26 cellular contexts compared by ENCODE assay signal in genomic region chr15:73949496-73949895, GRCh38. TPM values are rescaled to one million over a fixed set of nuclear protein-coding genes. Genes with fewer than 3 reads are reported as not detected.
A peak's percentile ranks its signal among the peaks of the same experiment; 100 is the strongest.
DNase-seq lines count a peak whose midpoint lies in the region; ATAC-seq, FAIRE-seq and TF ChIP-seq lines count a peak whose summit lies in the region.
"Had no signal": no experiment of that assay in that cellular context is flagged by ENCODE, and none has a peak within 500 bp of the region (broad histone marks: within the 10 kb centered on the region; RNA-seq: fewer than 3 reads in every experiment).

No MANE protein-coding gene starts in this region.

- DNase-seq in activated naive CD4-positive, alpha-beta T cell treated with anti-CD3 and anti-CD28 coated beads, Interleukin-2, amount 10 ng/mL, durations not matched to agents 7 days and 5 days = peak; percentile 15
- DNase-seq in activated naive CD4-positive, alpha-beta T cell treated with Interleukin-2 at 50 U/mL for 16 hours = no peak
- DNase-seq in bronchial epithelial cell (ENCODE audit: low read depth) (no peak), mesenchymal stem cell (no peak), tibial artery (peak in 1 of 2 donors; percentile 61), occipital lobe (lab: John Stamatoyannopoulos, UW) (no peak)
- DNase-seq: AML-193; C1 segment of cervical spinal cord; CD8-positive, alpha-beta T cell; DMS153; Kasumi-1; NCI-H1417; NCI-H187; NCI-H446; NCI-H526; OCI-M1 had no signal

- no peak overlapping the region for H2AK5ac ChIP-seq in mesenchymal stem cell (ENCODE audit: low read length, severe bottlenecking)

- H3K79me1 ChIP-seq in mesenchymal stem cell (replicated peaks; ENCODE audit: low read length, poor library complexity, severe bottlenecking) = peaks cover 17% of the 10 kb centered on the region

- H3K36me3 ChIP-seq in bronchial epithelial cell (ENCODE audit: control insufficient read depth, insufficient read depth, low read length) = no peaks in the 10 kb centered on the region
- H3K36me3 ChIP-seq in mesenchymal stem cell (ENCODE audit: control insufficient read depth in 1 of 2, insufficient read depth in 2 of 2, low read depth in 1 of 2, low read length in 2 of 2) = peaks cover 75 to 83% of the 10 kb centered on the region in 2 experiments
- H3K36me3 ChIP-seq in tibial artery = peaks cover 17 to 38% (median 36%) of the 10 kb centered on the region in 3 donors

- no peak overlapping the region for H3K18ac ChIP-seq in mesenchymal stem cell (ENCODE audit: low read depth in 1 of 2, low read length in 2 of 2)

- H3K4me2 ChIP-seq in mesenchymal stem cell (ENCODE audit: low read length, poor library complexity, severe bottlenecking) = no peak overlapping the region

- H3K27me3 Mint-ChIP-seq in activated naive CD4-positive, alpha-beta T cell treated with anti-CD3 and anti-CD28 coated beads, Interleukin-2, amount 10 ng/mL, durations not matched to agents 7 days and 5 days = peaks cover 48% of the 10 kb centered on the region
- H3K27me3 Mint-ChIP-seq in activated T-helper 17 cell treated with anti-CD3 and anti-CD28 coated beads, Interleukin-2, amount 50 U/mL, for 72 hours = no peaks in the 10 kb centered on the region

- peaks cover 29% of the 10 kb centered on the region for H3K4me1 ChIP-seq in mesenchymal stem cell (ENCODE audit: control insufficient read depth, insufficient read depth, low read depth, low read length)
- peaks cover 15 to 48% (median 34%) of the 10 kb centered on the region in 4 donors for H3K4me1 ChIP-seq in tibial artery

- no peak overlapping the region for H2BK120ac ChIP-seq in mesenchymal stem cell (ENCODE audit: low read depth, low read length)

- no peak overlapping the region for H3K27ac ChIP-seq in mesenchymal stem cell (ENCODE audit: low read length, poor library complexity, severe bottlenecking)
- H3K27ac ChIP-seq in tibial artery = peak overlapping the region; percentile 95 to 97
- H3K27ac ChIP-seq: 22Rv1 had no signal

- H3K14ac ChIP-seq in mesenchymal stem cell (ENCODE audit: low read length in 2 of 2) = no peak overlapping the region

- peak; percentile 68 for FAIRE-seq in bronchial epithelial cell (lab: Jason Lieb, UNC)
- FAIRE-seq: G401.6, GM18507, H1, HTR-8/SVneo, RCC 7860 had no signal

- H2BK15ac ChIP-seq in mesenchymal stem cell (ENCODE audit: low read depth, poor library complexity, severe bottlenecking) = no peak overlapping the region

- no peak overlapping the region for H2BK12ac ChIP-seq in mesenchymal stem cell (ENCODE audit: low read length in 2 of 2)

- no peak for TF ChIP-seq CTCF in bronchial epithelial cell (IDR thresholded peaks at IDR 0.05; ENCODE audit: insufficient read depth, low read length, severe bottlenecking)
- TF ChIP-seq CTCF in tibial artery (IDR thresholded peaks at IDR 0.05) = no peak

- H3K4me1 Mint-ChIP-seq in activated naive CD4-positive, alpha-beta T cell treated with anti-CD3 and anti-CD28 coated beads, Interleukin-2, amount 10 ng/mL, durations not matched to agents 7 days and 5 days = peaks cover 16% of the 10 kb centered on the region
- peaks cover 4% of the 10 kb centered on the region for H3K4me1 Mint-ChIP-seq in activated T-helper 17 cell treated with anti-CD3 and anti-CD28 coated beads, Interleukin-2, amount 50 U/mL, for 72 hours

- no peak overlapping the region for H2BK5ac ChIP-seq in mesenchymal stem cell (ENCODE audit: low read depth, low read length, poor library complexity, severe bottlenecking)

- no peaks in the 10 kb centered on the region for H3K27me3 ChIP-seq in bronchial epithelial cell (ENCODE audit: control insufficient read depth, insufficient read depth, low read length)
- H3K27me3 ChIP-seq in mesenchymal stem cell (ENCODE audit: control insufficient read depth in 1 of 2, insufficient read depth in 1 of 2, low read length in 2 of 2) = no peaks in the 10 kb centered on the region
- no peaks in the 10 kb centered on the region for H3K27me3 ChIP-seq in tibial artery

- H3K4me3 Mint-ChIP-seq in activated naive CD4-positive, alpha-beta T cell treated with anti-CD3 and anti-CD28 coated beads, Interleukin-2, amount 10 ng/mL, durations not matched to agents 7 days and 5 days = no peak overlapping the region
- H3K4me3 Mint-ChIP-seq in activated T-helper 17 cell treated with anti-CD3 and anti-CD28 coated beads, Interleukin-2, amount 50 U/mL, for 72 hours = no peak overlapping the region
- H3K4me3 Mint-ChIP-seq: CD8-positive, alpha-beta T cell had no signal

- 92% methylated on average over 10 of the region's 10 CpGs for WGBS in mesenchymal stem cell

- H3K9me3 Mint-ChIP-seq in activated naive CD4-positive, alpha-beta T cell treated with anti-CD3 and anti-CD28 coated beads, Interleukin-2, amount 10 ng/mL, durations not matched to agents 7 days and 5 days = no peaks in the 10 kb centered on the region
- no peaks in the 10 kb centered on the region for H3K9me3 Mint-ChIP-seq in activated T-helper 17 cell treated with anti-CD3 and anti-CD28 coated beads, Interleukin-2, amount 50 U/mL, for 72 hours
- H3K9me3 Mint-ChIP-seq: CD8-positive, alpha-beta T cell had no signal

- H4K91ac ChIP-seq in mesenchymal stem cell (ENCODE audit: low read length) = no peak overlapping the region

- no peak overlapping the region for H3K4ac ChIP-seq in mesenchymal stem cell (ENCODE audit: low read depth in 1 of 2, low read length in 2 of 2)

- H2AFZ ChIP-seq in mesenchymal stem cell (ENCODE audit: low read depth, low read length) = no peak overlapping the region

- H3K9me3 ChIP-seq in mesenchymal stem cell (ENCODE audit: control insufficient read depth, low read length) = no peaks in the 10 kb centered on the region
- H3K9me3 ChIP-seq in tibial artery = no peaks in the 10 kb centered on the region

- no peaks in the 10 kb centered on the region for H3K36me3 Mint-ChIP-seq in activated naive CD4-positive, alpha-beta T cell treated with anti-CD3 and anti-CD28 coated beads, Interleukin-2, amount 10 ng/mL, durations not matched to agents 7 days and 5 days
- no peaks in the 10 kb centered on the region for H3K36me3 Mint-ChIP-seq in activated T-helper 17 cell treated with anti-CD3 and anti-CD28 coated beads, Interleukin-2, amount 50 U/mL, for 72 hours (ENCODE audit: low read depth)
- H3K36me3 Mint-ChIP-seq: CD8-positive, alpha-beta T cell had no signal

- H3K27ac Mint-ChIP-seq in activated naive CD4-positive, alpha-beta T cell treated with anti-CD3 and anti-CD28 coated beads, Interleukin-2, amount 10 ng/mL, durations not matched to agents 7 days and 5 days = no peak overlapping the region
- no peak overlapping the region for H3K27ac Mint-ChIP-seq in activated T-helper 17 cell treated with anti-CD3 and anti-CD28 coated beads, Interleukin-2, amount 50 U/mL, for 72 hours
- H3K27ac Mint-ChIP-seq: CD8-positive, alpha-beta T cell had no signal

- H3K23ac ChIP-seq in mesenchymal stem cell (ENCODE audit: low read length in 2 of 2) = no peak overlapping the region

- H4K8ac ChIP-seq in mesenchymal stem cell (ENCODE audit: low read length) = no peak overlapping the region

- CTCF ChIA-PET in activated naive CD4-positive, alpha-beta T cell treated with anti-CD3 and anti-CD28 coated beads, Interleukin-2, amount 10 ng/mL, durations not matched to agents 7 days and 5 days (lab: Charles Lee) = interaction anchor here (0.6 to 7.4 kb wide), 9 partner anchors 10 to 100 kb away, joined by 3 to 94 read pairs (median 4); no protein-coding TSS in a partner anchor

- no peak overlapping the region for H3K4me3 ChIP-seq in bronchial epithelial cell (ENCODE audit: low read depth, low read length)
- no peak overlapping the region for H3K4me3 ChIP-seq in mesenchymal stem cell (ENCODE audit: insufficient read depth in 1 of 2, low read depth in 1 of 2, low read length in 2 of 2)
- H3K4me3 ChIP-seq in tibial artery = no peak overlapping the region

- no peak for ATAC-seq in activated T-helper 17 cell treated with anti-CD3 and anti-CD28 coated beads, Interleukin-2, amount 50 U/mL, for 72 hours (replicated peaks)
- no peak for ATAC-seq in GM21526 (IDR thresholded peaks at IDR 0.05; ENCODE audit: low FRiP score, unreplicated experiment)
- ATAC-seq: CD8-positive, alpha-beta T cell; HCT116; Right ventricle myocardium inferior had no signal

- intact Hi-C loops in tibial artery (cut with DNase I; ENCODE audit: low total_unique reads) = no loop called here

- H3K9ac ChIP-seq in mesenchymal stem cell (ENCODE audit: low read length) = peak overlapping the region; percentile 5

RNA-seq across cellular contexts. Expression of gene LOXL1, which starts 23.2 kb away (rescaled TPM):
- 5.3 and 7.2 TPM in 2 replicates for total RNA-seq in bronchial epithelial cell
- polyA plus RNA-seq in mesenchymal stem cell (2013, experiment 1 of 2) = 187 TPM
- 181 TPM for polyA plus RNA-seq in mesenchymal stem cell (2013, experiment 2 of 2)
- total RNA-seq in activated T-helper 17 cell treated with anti-CD3 and anti-CD28 coated beads, Interleukin-2, amount 50 U/mL, for 72 hours = 1 to 10 TPM; 3.4 TPM
- total RNA-seq in occipital lobe = 3.4 TPM

RNA-seq across cellular contexts. Expression of gene STOML1, which starts 42.6 kb away (rescaled TPM):
- 8.6 and 9.5 TPM in 2 replicates for total RNA-seq in bronchial epithelial cell
- 7.8 TPM for polyA plus RNA-seq in mesenchymal stem cell (2013, experiment 1 of 2)
- polyA plus RNA-seq in mesenchymal stem cell (2013, experiment 2 of 2) = 8.5 TPM
- total RNA-seq in activated T-helper 17 cell treated with anti-CD3 and anti-CD28 coated beads, Interleukin-2, amount 50 U/mL, for 72 hours = 1 to 10 TPM; 4.8 to 7.3 TPM
- total RNA-seq in occipital lobe = 23.4 TPM

RNA-seq across cellular contexts. Expression of gene PML, which starts 45.0 kb away (rescaled TPM):
- 7.6 and 8.3 TPM in 2 replicates for total RNA-seq in bronchial epithelial cell
- polyA plus RNA-seq in mesenchymal stem cell (2013, experiment 1 of 2) = 49.0 TPM
- 51.3 TPM for polyA plus RNA-seq in mesenchymal stem cell (2013, experiment 2 of 2)
- 10 to 100 TPM; 67.4 to 74.1 TPM for total RNA-seq in activated T-helper 17 cell treated with anti-CD3 and anti-CD28 coated beads, Interleukin-2, amount 50 U/mL, for 72 hours
- total RNA-seq in occipital lobe = 6.4 TPM
